ENCODE assay signal across 1 cellular context in the genomic region with DNA sequence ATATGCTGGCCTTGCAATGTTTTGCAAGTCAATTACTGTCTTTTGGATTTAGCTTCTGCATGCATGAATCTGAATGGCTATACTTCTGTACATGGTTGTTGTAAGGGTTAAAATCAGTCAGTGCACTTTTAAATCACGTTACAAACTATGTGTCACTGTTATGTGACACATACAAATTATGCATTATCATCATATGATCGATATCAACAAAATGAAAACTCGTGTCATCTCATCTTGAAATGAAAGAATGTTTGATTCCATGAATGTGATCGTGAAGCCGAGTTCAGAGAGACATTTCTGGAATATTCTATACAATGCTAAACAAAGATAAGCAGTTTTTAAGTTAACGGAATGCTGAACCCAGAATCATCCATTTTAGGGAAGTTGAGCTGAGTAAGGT.
TF ChIP-seq lines count a peak whose summit lies in the region.

No MANE protein-coding gene starts in this region.

TF ChIP-seq in SK-N-SH, 30 proteins besides CTCF, POLR2A, EP300 and RAD21 (continued from another document):
- TF ChIP-seq, protein P1, sequence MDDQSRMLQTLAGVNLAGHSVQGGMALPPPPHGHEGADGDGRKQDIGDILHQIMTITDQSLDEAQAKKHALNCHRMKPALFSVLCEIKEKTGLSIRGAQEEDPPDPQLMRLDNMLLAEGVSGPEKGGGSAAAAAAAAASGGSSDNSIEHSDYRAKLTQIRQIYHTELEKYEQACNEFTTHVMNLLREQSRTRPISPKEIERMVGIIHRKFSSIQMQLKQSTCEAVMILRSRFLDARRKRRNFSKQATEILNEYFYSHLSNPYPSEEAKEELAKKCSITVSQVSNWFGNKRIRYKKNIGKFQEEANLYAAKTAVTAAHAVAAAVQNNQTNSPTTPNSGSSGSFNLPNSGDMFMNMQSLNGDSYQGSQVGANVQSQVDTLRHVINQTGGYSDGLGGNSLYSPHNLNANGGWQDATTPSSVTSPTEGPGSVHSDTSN (IDR thresholded peaks at IDR 0.05): peak; percentile 36; the same call in 1 of the 2 replicates
- no peak for TF ChIP-seq CHD2 (IDR thresholded peaks at IDR 0.05; ENCODE audit: low read length, partially characterized antibody)
